2 cellular contexts compared by ENCODE assay signal in the genomic region with DNA sequence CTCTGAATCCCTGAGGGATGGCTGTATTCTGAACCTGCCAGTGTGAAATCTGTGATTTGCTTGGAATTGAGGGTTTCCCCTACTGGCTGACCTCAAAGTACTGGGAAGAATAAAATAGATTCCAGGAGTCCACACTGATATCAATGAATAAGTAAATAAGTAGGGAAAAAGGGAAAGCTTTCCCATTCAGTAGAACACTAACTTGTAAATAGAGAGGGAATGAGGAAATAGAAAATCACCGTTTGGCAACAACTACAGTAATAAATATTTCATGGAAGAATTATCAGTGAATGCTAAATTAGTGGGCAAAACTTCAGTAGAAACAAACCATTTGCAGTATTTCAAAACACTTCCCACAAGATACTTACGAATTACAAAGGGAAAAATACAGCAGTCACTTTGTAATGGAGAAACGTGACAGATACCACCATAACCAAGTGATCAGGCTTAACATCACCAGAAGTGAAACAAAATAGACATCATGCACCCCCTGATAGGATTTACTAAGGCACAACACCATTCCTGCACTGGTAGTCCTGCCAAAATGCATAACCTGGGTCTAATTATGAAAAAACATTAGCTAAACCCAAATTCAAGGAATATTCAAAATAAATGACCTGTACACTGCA.
TF ChIP-seq lines count a peak whose summit lies in the region.

No MANE protein-coding gene starts in this region.

TF ChIP-seq in liver, 16 proteins besides CTCF, POLR2A, EP300 and RAD21 (continued from another document):
- TF ChIP-seq REST (IDR thresholded peaks at IDR 0.05), result no peak
TF ChIP-seq in liver: peak in this region for 5.

TF ChIP-seq in HepG2, 621 proteins besides CTCF, POLR2A, EP300 and RAD21 (continued from another document):
- TF ChIP-seq, protein P1, sequence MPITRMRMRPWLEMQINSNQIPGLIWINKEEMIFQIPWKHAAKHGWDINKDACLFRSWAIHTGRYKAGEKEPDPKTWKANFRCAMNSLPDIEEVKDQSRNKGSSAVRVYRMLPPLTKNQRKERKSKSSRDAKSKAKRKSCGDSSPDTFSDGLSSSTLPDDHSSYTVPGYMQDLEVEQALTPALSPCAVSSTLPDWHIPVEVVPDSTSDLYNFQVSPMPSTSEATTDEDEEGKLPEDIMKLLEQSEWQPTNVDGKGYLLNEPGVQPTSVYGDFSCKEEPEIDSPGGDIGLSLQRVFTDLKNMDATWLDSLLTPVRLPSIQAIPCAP (CRISPR knock-in tag; IDR thresholded peaks at IDR 0.05; ENCODE audit: low read depth), result no peak
- TF ChIP-seq, protein P2, sequence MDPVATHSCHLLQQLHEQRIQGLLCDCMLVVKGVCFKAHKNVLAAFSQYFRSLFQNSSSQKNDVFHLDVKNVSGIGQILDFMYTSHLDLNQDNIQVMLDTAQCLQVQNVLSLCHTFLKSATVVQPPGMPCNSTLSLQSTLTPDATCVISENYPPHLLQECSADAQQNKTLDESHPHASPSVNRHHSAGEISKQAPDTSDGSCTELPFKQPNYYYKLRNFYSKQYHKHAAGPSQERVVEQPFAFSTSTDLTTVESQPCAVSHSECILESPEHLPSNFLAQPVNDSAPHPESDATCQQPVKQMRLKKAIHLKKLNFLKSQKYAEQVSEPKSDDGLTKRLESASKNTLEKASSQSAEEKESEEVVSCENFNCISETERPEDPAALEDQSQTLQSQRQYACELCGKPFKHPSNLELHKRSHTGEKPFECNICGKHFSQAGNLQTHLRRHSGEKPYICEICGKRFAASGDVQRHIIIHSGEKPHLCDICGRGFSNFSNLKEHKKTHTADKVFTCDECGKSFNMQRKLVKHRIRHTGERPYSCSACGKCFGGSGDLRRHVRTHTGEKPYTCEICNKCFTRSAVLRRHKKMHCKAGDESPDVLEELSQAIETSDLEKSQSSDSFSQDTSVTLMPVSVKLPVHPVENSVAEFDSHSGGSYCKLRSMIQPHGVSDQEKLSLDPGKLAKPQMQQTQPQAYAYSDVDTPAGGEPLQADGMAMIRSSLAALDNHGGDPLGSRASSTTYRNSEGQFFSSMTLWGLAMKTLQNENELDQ (CRISPR knock-in tag; IDR thresholded peaks at IDR 0.05; ENCODE audit: borderline replicate concordance), result no peak
- TF ChIP-seq, protein P3, sequence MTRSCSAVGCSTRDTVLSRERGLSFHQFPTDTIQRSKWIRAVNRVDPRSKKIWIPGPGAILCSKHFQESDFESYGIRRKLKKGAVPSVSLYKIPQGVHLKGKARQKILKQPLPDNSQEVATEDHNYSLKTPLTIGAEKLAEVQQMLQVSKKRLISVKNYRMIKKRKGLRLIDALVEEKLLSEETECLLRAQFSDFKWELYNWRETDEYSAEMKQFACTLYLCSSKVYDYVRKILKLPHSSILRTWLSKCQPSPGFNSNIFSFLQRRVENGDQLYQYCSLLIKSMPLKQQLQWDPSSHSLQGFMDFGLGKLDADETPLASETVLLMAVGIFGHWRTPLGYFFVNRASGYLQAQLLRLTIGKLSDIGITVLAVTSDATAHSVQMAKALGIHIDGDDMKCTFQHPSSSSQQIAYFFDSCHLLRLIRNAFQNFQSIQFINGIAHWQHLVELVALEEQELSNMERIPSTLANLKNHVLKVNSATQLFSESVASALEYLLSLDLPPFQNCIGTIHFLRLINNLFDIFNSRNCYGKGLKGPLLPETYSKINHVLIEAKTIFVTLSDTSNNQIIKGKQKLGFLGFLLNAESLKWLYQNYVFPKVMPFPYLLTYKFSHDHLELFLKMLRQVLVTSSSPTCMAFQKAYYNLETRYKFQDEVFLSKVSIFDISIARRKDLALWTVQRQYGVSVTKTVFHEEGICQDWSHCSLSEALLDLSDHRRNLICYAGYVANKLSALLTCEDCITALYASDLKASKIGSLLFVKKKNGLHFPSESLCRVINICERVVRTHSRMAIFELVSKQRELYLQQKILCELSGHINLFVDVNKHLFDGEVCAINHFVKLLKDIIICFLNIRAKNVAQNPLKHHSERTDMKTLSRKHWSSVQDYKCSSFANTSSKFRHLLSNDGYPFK (CRISPR knock-in tag; IDR thresholded peaks at IDR 0.05; ENCODE audit: borderline replicate concordance), result no peak
- TF ChIP-seq, protein P4, sequence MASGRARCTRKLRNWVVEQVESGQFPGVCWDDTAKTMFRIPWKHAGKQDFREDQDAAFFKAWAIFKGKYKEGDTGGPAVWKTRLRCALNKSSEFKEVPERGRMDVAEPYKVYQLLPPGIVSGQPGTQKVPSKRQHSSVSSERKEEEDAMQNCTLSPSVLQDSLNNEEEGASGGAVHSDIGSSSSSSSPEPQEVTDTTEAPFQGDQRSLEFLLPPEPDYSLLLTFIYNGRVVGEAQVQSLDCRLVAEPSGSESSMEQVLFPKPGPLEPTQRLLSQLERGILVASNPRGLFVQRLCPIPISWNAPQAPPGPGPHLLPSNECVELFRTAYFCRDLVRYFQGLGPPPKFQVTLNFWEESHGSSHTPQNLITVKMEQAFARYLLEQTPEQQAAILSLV (CRISPR knock-in tag; IDR thresholded peaks at IDR 0.05; ENCODE audit: borderline replicate concordance), result no peak
- no peak for TF ChIP-seq ZBTB38 (CRISPR knock-in tag; IDR thresholded peaks at IDR 0.05)
